ENCODE assay signal across 15 cellular contexts in genomic region chr2:109498906-109499305, GRCh38.
"Had no signal": no experiment of that assay in that cellular context is flagged by ENCODE, and none has a peak within 500 bp of the region (broad histone marks: within the 10 kb centered on the region; RNA-seq: fewer than 3 reads in every experiment).

No MANE protein-coding gene starts in this region.

- H3K4me1 Mint-ChIP-seq: activated CD4-positive, alpha-beta memory T cell treated with anti-CD3 and anti-CD28 coated beads, Interleukin-2, amount 10 ng/mL, durations not matched to agents 7 days and 5 days; memory B cell; T-helper 17 cell had no signal

- H3K27me3 Mint-ChIP-seq: activated naive CD8-positive, alpha-beta T cell treated with anti-CD3 and anti-CD28 coated beads, Interleukin-2, amount 10 ng/mL, durations not matched to agents 7 days and 5 days had no signal

- H3K9me3 ChIP-seq: heart left ventricle had no signal

- ATAC-seq: activated T-cell treated with anti-CD3 and anti-CD28 coated beads, Interleukin-2, amount 50 U/mL, for 72 hours; T-helper 17 cell had no signal

- H3K27ac ChIP-seq: epithelial cell of prostate had no signal

- H3K36me3 Mint-ChIP-seq: activated naive CD8-positive, alpha-beta T cell treated with anti-CD3 and anti-CD28 coated beads, Interleukin-2, amount 10 ng/mL, durations not matched to agents 7 days and 5 days; memory B cell had no signal

- H3K4me3 ChIP-seq: heart left ventricle had no signal

- H3K9me3 Mint-ChIP-seq: activated CD4-positive, alpha-beta memory T cell treated with anti-CD3 and anti-CD28 coated beads, Interleukin-2, amount 10 ng/mL, durations not matched to agents 7 days and 5 days; activated naive CD4-positive, alpha-beta T cell treated with anti-CD3 and anti-CD28 coated beads for 36 hours; activated naive CD8-positive, alpha-beta T cell treated with anti-CD3 and anti-CD28 coated beads, Interleukin-2, amount 10 ng/mL, durations not matched to agents 7 days and 5 days; memory B cell had no signal

- DNase-seq: activated CD4-positive, alpha-beta memory T cell treated with anti-CD3 and anti-CD28 coated beads, Interleukin-2, amount 10 ng/mL, durations not matched to agents 7 days and 5 days; activated CD4-positive, alpha-beta T cell treated with anti-CD3 and anti-CD28 coated beads for 48 hours; activated effector memory CD4-positive, alpha-beta T cell treated with Interleukin-2 at 50 U/mL for 16 hours; activated naive CD4-positive, alpha-beta T cell treated with anti-CD3 and anti-CD28 coated beads for 36 hours; activated naive CD8-positive, alpha-beta T cell treated with anti-CD3 and anti-CD28 coated beads, Interleukin-2, amount 10 ng/mL, durations not matched to agents 7 days and 5 days; activated T-cell treated with anti-CD3 and anti-CD28 coated beads, Interleukin-2, amount 50 U/mL, for 72 hours; amniotic stem cell; occipital lobe; stimulated activated CD4-positive, alpha-beta T cell treated with anti-CD3 and anti-CD28 coated beads, Interleukin-2, amount 100 ng/mL, for 48 hours; stimulated activated CD8-positive, alpha-beta memory T cell treated with anti-CD3 and anti-CD28 coated beads, Interleukin-4, amount 100 ng/mL, for 48 hours; stimulated activated naive CD4-positive, alpha-beta T cell; T-helper 17 cell had no signal

- H3K27ac Mint-ChIP-seq: activated CD4-positive, alpha-beta memory T cell treated with anti-CD3 and anti-CD28 coated beads, Interleukin-2, amount 10 ng/mL, durations not matched to agents 7 days and 5 days; activated naive CD4-positive, alpha-beta T cell treated with anti-CD3 and anti-CD28 coated beads for 36 hours; activated naive CD8-positive, alpha-beta T cell treated with anti-CD3 and anti-CD28 coated beads, Interleukin-2, amount 10 ng/mL, durations not matched to agents 7 days and 5 days; activated T-cell treated with anti-CD3 and anti-CD28 coated beads, Interleukin-2, amount 50 U/mL, for 72 hours; memory B cell; T-helper 17 cell had no signal

- H3K27me3 ChIP-seq: heart left ventricle had no signal

- H3K4me3 Mint-ChIP-seq: activated CD4-positive, alpha-beta memory T cell treated with anti-CD3 and anti-CD28 coated beads, Interleukin-2, amount 10 ng/mL, durations not matched to agents 7 days and 5 days; activated naive CD4-positive, alpha-beta T cell treated with anti-CD3 and anti-CD28 coated beads for 36 hours; activated naive CD8-positive, alpha-beta T cell treated with anti-CD3 and anti-CD28 coated beads, Interleukin-2, amount 10 ng/mL, durations not matched to agents 7 days and 5 days; activated T-cell treated with anti-CD3 and anti-CD28 coated beads, Interleukin-2, amount 50 U/mL, for 72 hours; memory B cell; T-helper 17 cell had no signal
